ENCODE assay signal across 9 cellular contexts in the genomic region with DNA sequence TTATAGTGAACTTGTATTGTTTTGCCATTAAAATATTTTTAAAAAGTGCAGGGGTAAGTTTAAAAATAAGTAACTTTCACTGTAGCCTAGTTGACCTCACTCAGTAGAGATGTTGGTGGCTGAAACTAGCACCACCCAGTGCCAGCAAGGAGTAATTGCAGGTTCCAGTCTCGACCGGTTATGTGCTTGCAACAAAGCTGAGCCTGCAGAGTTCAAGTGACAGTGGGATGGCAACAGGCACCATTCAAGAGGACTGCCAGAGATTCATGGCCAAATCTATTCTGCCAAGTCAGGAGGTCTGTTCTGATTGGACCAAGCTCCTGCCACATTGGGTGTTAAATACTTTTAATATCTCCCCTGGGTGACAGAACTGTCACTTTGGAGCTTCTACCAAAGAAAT. TPM values are rescaled to one million over a fixed set of nuclear protein-coding genes. Genes with fewer than 3 reads are reported as not detected.
DNase-seq lines count a peak whose midpoint lies in the region; ATAC-seq and TF ChIP-seq lines count a peak whose summit lies in the region.
"Had no signal": no experiment of that assay in that cellular context is flagged by ENCODE, and none has a peak within 500 bp of the region (broad histone marks: within the 10 kb centered on the region; RNA-seq: fewer than 3 reads in every experiment).

No MANE protein-coding gene starts in this region.

- H3K4me1 ChIP-seq in BLaER1 treated with 17β-estradiol and CSF1 and Interleukin-3, amounts not matched to agents 10 nM and 100 nM: peaks cover 7 to 44% (median 26%) of the 10 kb centered on the region in 10 experiments; a peak in 19 of 20 replicates
- H3K4me1 ChIP-seq in GM23248 (ENCODE audit: insufficient read depth) (no peaks in the 10 kb centered on the region), psoas muscle (peaks cover 6% of the 10 kb centered on the region)

- no peaks in the 10 kb centered on the region for H3F3A ChIP-seq in GM23248 (ENCODE audit: insufficient read depth)

- H3K36me3 Mint-ChIP-seq in type B pancreatic cell: peaks cover 10% of the 10 kb centered on the region
- H3K36me3 Mint-ChIP-seq: IgD-negative memory B cell had no signal

- no peaks in the 10 kb centered on the region for H3K9me3 Mint-ChIP-seq in type B pancreatic cell

- 60 to 75% methylated on average over 2 of the region's 2 CpGs for WGBS in GM23248 (ENCODE audit: low coverage in 1 of 2, low lambda C conversion rate in 2 of 2, missing lambda C conversion rate in 2 of 2), 2 experiments
- 58 to 74% (median 60%) methylated on average over 2 of the region's 2 CpGs for WGBS in psoas muscle, 3 donors

- peak; percentile 28 for TF ChIP-seq CTCF in foreskin fibroblast (IDR thresholded peaks at IDR 0.05; ENCODE audit: low read depth, low read length)
- TF ChIP-seq CTCF in type B pancreatic cell (conservative IDR thresholded peaks at IDR 0.05): peak; percentile 71
- TF ChIP-seq CTCF in psoas muscle (IDR thresholded peaks at IDR 0.05): no peak

- peak overlapping the region in 6 of 11 experiments; percentile 86 to 96 (median 94); a peak in 8 of 22 replicates for H3K4me2 ChIP-seq in BLaER1 treated with 17β-estradiol and CSF1 and Interleukin-3, amounts not matched to agents 10 nM and 100 nM
- H3K4me2 ChIP-seq in GM23248 (ENCODE audit: unreplicated experiment): no peak overlapping the region

- DNase-seq in GM23248 (peak; percentile 42), SKM-1 treated with dmso at 0.1 percent for 144 hours (lab: John Stamatoyannopoulos, UW; ENCODE audit: unreplicated experiment) (peak; percentile 72), foreskin fibroblast (peak; percentile 51 to 77), type B pancreatic cell (ENCODE audit: extremely low spot score, unreplicated experiment) (no peak), psoas muscle (no peak)

- peak overlapping the region; percentile 74 for H3K4me3 Mint-ChIP-seq in type B pancreatic cell

- no peak overlapping the region for H3K4me3 ChIP-seq in BLaER1 treated with 17β-estradiol and CSF1 and Interleukin-3, amounts not matched to agents 10 nM and 100 nM
- H3K4me3 ChIP-seq in GM23248: no peak overlapping the region
- no peak overlapping the region for H3K4me3 ChIP-seq in foreskin fibroblast (ENCODE audit: low read depth in 1 of 2, low read length in 2 of 2)
- H3K4me3 ChIP-seq in psoas muscle: no peak overlapping the region

- H3K36me3 ChIP-seq in BLaER1 treated with 17β-estradiol and CSF1 and Interleukin-3, amounts not matched to agents 10 nM and 100 nM: peaks cover 0 to 20% (median 6%) of the 10 kb centered on the region in 11 experiments; a peak in 8 of 22 replicates
- H3K36me3 ChIP-seq in GM23248 (ENCODE audit: low read depth) (no peaks in the 10 kb centered on the region), psoas muscle (ENCODE audit: insufficient read depth in 1 of 2, low read depth in 1 of 2) (no peaks in the 10 kb centered on the region)

- ATAC-seq in HG02678 (IDR thresholded peaks at IDR 0.05; ENCODE audit: unreplicated experiment) (no peak), psoas muscle (no peak), GM18520 (IDR thresholded peaks at IDR 0.05; ENCODE audit: unreplicated experiment) (no peak)

- H3K27me3 ChIP-seq in BLaER1 treated with 17β-estradiol and CSF1 and Interleukin-3, amounts not matched to agents 10 nM and 100 nM: peaks cover 0 to 18% (median 0%) of the 10 kb centered on the region in 11 experiments; a peak in 7 of 22 replicates
- H3K27me3 ChIP-seq in GM23248 (replicated peaks; ENCODE audit: insufficient read depth) (no peaks in the 10 kb centered on the region), psoas muscle (ENCODE audit: insufficient read depth in 3 of 3, low read length in 2 of 3) (peaks cover 0 to 20% (median 0%) of the 10 kb centered on the region in 3 donors)

- H2AFZ ChIP-seq in GM23248: no peak overlapping the region

- peaks cover 18% of the 10 kb centered on the region for H3K27me3 Mint-ChIP-seq in type B pancreatic cell

- intact Hi-C loops in psoas muscle (cut with DNase I): no loop called here

- H3K27ac Mint-ChIP-seq in type B pancreatic cell: no peak overlapping the region
- H3K27ac Mint-ChIP-seq: IgD-negative memory B cell had no signal

- H3K9me3 ChIP-seq in BLaER1 treated with 17β-estradiol and CSF1 and Interleukin-3, amounts not matched to agents 10 nM and 100 nM (replicated peaks in 1 of 11): no peaks in the 10 kb centered on the region
- H3K9me3 ChIP-seq in GM23248 (ENCODE audit: low read depth) (no peaks in the 10 kb centered on the region), psoas muscle (no peaks in the 10 kb centered on the region)

- no peaks in the 10 kb centered on the region for H3K79me2 ChIP-seq in GM23248 (ENCODE audit: insufficient read depth)

- peaks cover 17% of the 10 kb centered on the region for H3K4me1 Mint-ChIP-seq in type B pancreatic cell (ENCODE audit: unreplicated experiment)

- H3K9ac ChIP-seq in BLaER1 treated with 17β-estradiol and CSF1 and Interleukin-3, amounts not matched to agents 10 nM and 100 nM: no peak overlapping the region
- H3K9ac ChIP-seq in GM23248: no peak overlapping the region

- H3K27ac ChIP-seq in BLaER1 treated with 17β-estradiol and CSF1 and Interleukin-3, amounts not matched to agents 10 nM and 100 nM: no peak overlapping the region
- no peak overlapping the region for H3K27ac ChIP-seq in GM23248
- no peak overlapping the region for H3K27ac ChIP-seq in psoas muscle

- peaks cover 0 to 29% (median 15%) of the 10 kb centered on the region in 11 experiments; a peak in 12 of 22 replicates for H4K20me1 ChIP-seq in BLaER1 treated with 17β-estradiol and CSF1 and Interleukin-3, amounts not matched to agents 10 nM and 100 nM
- no peaks in the 10 kb centered on the region for H4K20me1 ChIP-seq in GM23248 (ENCODE audit: insufficient read depth)

- in situ Hi-C loops in GM23248 (cut with MboI): no loop called here

- H3K9me2 ChIP-seq in GM23248 (ENCODE audit: insufficient read depth): no peaks in the 10 kb centered on the region

RNA-seq across cellular contexts. Expression of a gene that starts 2.7 kb away (rescaled TPM):
- total RNA-seq in GM23248 (2014; rRNA removed; shearing (Covaris generic)): 2.4 and 4.8 TPM in 2 replicates
- 0.70 and 0.89 TPM in 2 replicates for polyA plus RNA-seq in GM23248 (2016; fragmentation: Nextera tagmentation; extraction: Ambion mirVana)
- 8.4 and 51.9 TPM in 2 replicates for total RNA-seq in type B pancreatic cell (ENCODE audit: low replicate concordance)
- 1 to 10 TPM in 2 of 4 donors, under 1 TPM in 2; 0.74 to 1.3 (median 0.96) TPM for total RNA-seq in psoas muscle
- polyA plus RNA-seq in psoas muscle: under 1 TPM; 0.32 to 0.61 (median 0.59) TPM

Comparison
In these comparisons a context has a peak if more than half of its experiments do, and no peak if none do; other contexts are left out.
1. DNase-seq: peak in GM23248 (single experiment), SKM-1 treated with dmso at 0.1 percent for 144 hours (single experiment) and foreskin fibroblast (2 of 2); none in type B pancreatic cell (single experiment) and psoas muscle (0 of 2).